8 cellular contexts compared by ENCODE assay signal in the genomic region with DNA sequence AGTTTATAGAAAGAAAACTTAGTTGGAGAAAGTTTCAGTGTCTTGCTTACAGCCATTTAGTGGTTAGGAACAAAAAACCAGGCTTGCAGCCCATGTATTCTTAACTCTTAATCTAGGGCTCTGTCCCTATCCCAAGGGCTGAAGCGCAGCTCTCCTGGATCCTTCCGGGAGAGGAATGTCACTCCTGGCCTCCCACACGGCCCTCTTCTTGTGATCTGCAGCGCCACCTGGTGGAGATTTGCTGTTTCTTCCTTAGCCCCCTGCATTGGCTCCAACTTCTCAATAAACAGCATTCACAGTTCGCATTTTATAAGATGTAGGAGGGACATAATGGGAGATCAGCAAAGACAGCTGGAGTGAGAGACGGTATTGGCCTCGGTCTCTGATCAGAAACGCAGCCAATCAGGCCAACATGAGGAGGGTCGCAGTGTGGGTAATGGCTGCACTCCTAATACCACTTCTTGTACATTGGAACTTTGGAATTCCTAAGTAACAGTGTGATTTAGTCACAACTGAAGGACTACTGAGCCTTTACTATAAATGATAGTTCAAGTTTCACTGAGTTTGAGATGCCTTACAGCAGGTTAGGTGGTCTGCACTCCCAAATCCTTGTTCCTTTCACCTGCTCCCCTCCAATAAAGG.
DNase-seq lines count a peak whose midpoint lies in the region; ATAC-seq and TF ChIP-seq lines count a peak whose summit lies in the region.

No MANE protein-coding gene starts in this region.

- no peaks in the 10 kb centered on the region for H3K9me3 ChIP-seq in neutrophil

- no peak overlapping the region for H3K27ac ChIP-seq in neutrophil

- H3K4me3 ChIP-seq in fibroblast of the aortic adventitia (ENCODE audit: low read depth, low read length), result no peak overlapping the region
- H3K4me3 ChIP-seq in neutrophil (ENCODE audit: low read depth in 1 of 2, low read length in 1 of 2), result no peak overlapping the region

- no peaks in the 10 kb centered on the region for H3K4me1 ChIP-seq in neutrophil (ENCODE audit: control insufficient read depth in 1 of 2, insufficient read depth in 1 of 2, low read depth in 1 of 2, low read length in 1 of 2)

- peak; percentile 80 for TF ChIP-seq CTCF in fibroblast of the aortic adventitia (IDR thresholded peaks at IDR 0.05; ENCODE audit: insufficient read depth, low read length)
- peak; percentile 56 for TF ChIP-seq CTCF in neutrophil (IDR thresholded peaks at IDR 0.05)

- H3K27me3 ChIP-seq in neutrophil, result no peaks in the 10 kb centered on the region

- no peaks in the 10 kb centered on the region for H3K36me3 ChIP-seq in neutrophil

- peak; percentile 21 for DNase-seq in NCI-H1436 (lab: John Stamatoyannopoulos, UW)
- no peak for DNase-seq in NCI-H1436 treated with DMSO at 0.1 percent for 48 hours (lab: John Stamatoyannopoulos, UW)
- peak; percentile 11 for DNase-seq in NCI-H2196 treated with DMSO at 0.1 percent for 48 hours (lab: John Stamatoyannopoulos, UW; ENCODE audit: unreplicated experiment)
- peak; percentile 25 for DNase-seq in activated CD4-positive, alpha-beta T cell treated with anti-CD3 and anti-CD28 coated beads, Interleukin-2, amount 50 U/mL, for 1 hour
- peak; percentile 77 for DNase-seq in fibroblast of the aortic adventitia (ENCODE audit: low read depth)

- ATAC-seq in HG02642 (IDR thresholded peaks at IDR 0.05; ENCODE audit: poor library complexity, unreplicated experiment) (peak; percentile 66), HG02610 (IDR thresholded peaks at IDR 0.05; ENCODE audit: unreplicated experiment) (no peak)
